12 cellular contexts compared by ENCODE assay signal in the genomic region with DNA sequence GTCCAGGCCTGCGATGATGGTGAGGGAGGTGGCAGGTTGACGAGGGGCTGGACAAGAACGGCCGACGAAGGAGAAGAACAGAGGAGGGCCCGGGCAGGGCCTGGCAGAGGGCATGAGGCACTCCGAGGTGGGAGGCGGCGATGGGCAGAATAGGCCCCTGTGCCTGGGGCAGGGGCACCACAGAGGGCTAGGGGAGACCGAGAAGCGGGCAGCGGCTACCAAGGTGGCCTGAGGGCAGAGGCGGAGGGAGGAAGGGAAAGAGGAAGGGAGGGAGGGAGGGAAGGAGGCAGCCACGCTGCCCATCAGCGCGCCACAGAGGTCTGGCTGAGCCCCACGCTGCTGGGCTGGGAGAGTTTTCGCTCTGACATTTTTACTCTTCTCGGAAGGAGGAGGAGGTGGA. TPM values are rescaled to one million over a fixed set of nuclear protein-coding genes. Genes with fewer than 3 reads are reported as not detected.
DNase-seq lines count a peak whose midpoint lies in the region; ATAC-seq and TF ChIP-seq lines count a peak whose summit lies in the region.
"Had no signal": no experiment of that assay in that cellular context is flagged by ENCODE, and none has a peak within 500 bp of the region (broad histone marks: within the 10 kb centered on the region; RNA-seq: fewer than 3 reads in every experiment).

No MANE protein-coding gene starts in this region.

- WGBS in GM23248 (ENCODE audit: low coverage in 1 of 2, low lambda C conversion rate in 2 of 2, missing lambda C conversion rate in 2 of 2), 2 experiments, result 25 to 29% methylated on average over 7 to 19 of the region's 19 CpGs

- H3K4me1 Mint-ChIP-seq in activated T-cell treated with anti-CD3 and anti-CD28 coated beads, Interleukin-2, amount 50 U/mL, for 4 hours (ENCODE audit: low read depth), result peaks cover 32% of the 10 kb centered on the region

- H4K20me1 ChIP-seq in GM23248 (ENCODE audit: insufficient read depth), result no peaks in the 10 kb centered on the region

- H3K27ac ChIP-seq in GM23248 (no peak overlapping the region), coronary artery (peak overlapping the region; percentile 86 to 93), skin epidermis (peak overlapping the region in 20 of 21 experiments; percentile 32 to 85 (median 69))

- peaks cover 15% of the 10 kb centered on the region for H3K4me1 ChIP-seq in GM23248 (ENCODE audit: insufficient read depth)

- peaks cover 15% of the 10 kb centered on the region for H3K27me3 ChIP-seq in GM23248 (replicated peaks; ENCODE audit: insufficient read depth)

- peak overlapping the region; percentile 42 for H3K9ac ChIP-seq in GM23248

- peak overlapping the region; percentile 37 for H3K4me2 ChIP-seq in GM23248 (ENCODE audit: unreplicated experiment)

- H3F3A ChIP-seq in GM23248 (ENCODE audit: insufficient read depth), result no peaks in the 10 kb centered on the region

- H3K9me2 ChIP-seq in GM23248 (ENCODE audit: insufficient read depth), result no peaks in the 10 kb centered on the region

- H3K36me3 Mint-ChIP-seq in activated T-cell treated with anti-CD3 and anti-CD28 coated beads, Interleukin-2, amount 50 U/mL, for 4 hours (ENCODE audit: insufficient read depth), result peaks cover 2% of the 10 kb centered on the region
- H3K36me3 Mint-ChIP-seq in activated naive CD4-positive, alpha-beta T cell treated with anti-CD3 and anti-CD28 coated beads, Interleukin-2, amount 50 U/mL, for 72 hours, result no peaks in the 10 kb centered on the region
- H3K36me3 Mint-ChIP-seq: natural killer cell had no signal

- DNase-seq in GM23248, result peak; percentile 26
- no peak for DNase-seq in coronary artery (ENCODE audit: low spot score)
- DNase-seq in medulla oblongata (ENCODE audit: extremely low spot score), result peak; percentile 33
- DNase-seq in activated T-cell treated with anti-CD3 and anti-CD28 coated beads, Interleukin-2, amount 50 U/mL, for 4 hours, result no peak
- DNase-seq in activated naive CD4-positive, alpha-beta T cell treated with anti-CD3 and anti-CD28 coated beads, Interleukin-2, amount 50 U/mL, for 72 hours (ENCODE audit: low spot score in 2 of 2), result no peak
- DNase-seq in NK-92 (lab: John Stamatoyannopoulos, UW; ENCODE audit: unreplicated experiment), result no peak
- DNase-seq: CD8-positive, alpha-beta memory T cell; cerebellar nuclear complex; natural killer cell; NCI-H1417 treated with DMSO at 0.1 percent for 48 hours had no signal

- H3K9me3 ChIP-seq in GM23248 (ENCODE audit: low read depth), result no peaks in the 10 kb centered on the region

- no peak for ATAC-seq in GM18520 (IDR thresholded peaks at IDR 0.05; ENCODE audit: unreplicated experiment)
- no peak for ATAC-seq in activated T-cell treated with anti-CD3 and anti-CD28 coated beads, Interleukin-2, amount 50 U/mL, for 4 hours
- ATAC-seq in activated naive CD4-positive, alpha-beta T cell treated with anti-CD3 and anti-CD28 coated beads, Interleukin-2, amount 50 U/mL, for 72 hours, result no peak

- H3K36me3 ChIP-seq in GM23248 (ENCODE audit: low read depth), result no peaks in the 10 kb centered on the region

- no peak overlapping the region for H3K4me3 Mint-ChIP-seq in activated T-cell treated with anti-CD3 and anti-CD28 coated beads, Interleukin-2, amount 50 U/mL, for 4 hours

- in situ Hi-C loops in GM23248 (cut with MboI), result loop anchor here (25.0 kb wide), 1 partner anchor 298 kb away; a partner anchor contains a TSS

- H3K79me2 ChIP-seq in GM23248 (ENCODE audit: insufficient read depth), result no peaks in the 10 kb centered on the region

- no peaks in the 10 kb centered on the region for H3K9me3 Mint-ChIP-seq in activated T-cell treated with anti-CD3 and anti-CD28 coated beads, Interleukin-2, amount 50 U/mL, for 4 hours
- H3K9me3 Mint-ChIP-seq in activated naive CD4-positive, alpha-beta T cell treated with anti-CD3 and anti-CD28 coated beads, Interleukin-2, amount 50 U/mL, for 72 hours, result no peaks in the 10 kb centered on the region
- H3K9me3 Mint-ChIP-seq: CD8-positive, alpha-beta memory T cell; natural killer cell had no signal

- H3K27me3 Mint-ChIP-seq in activated T-cell treated with anti-CD3 and anti-CD28 coated beads, Interleukin-2, amount 50 U/mL, for 4 hours (ENCODE audit: low read depth), result no peaks in the 10 kb centered on the region
- H3K27me3 Mint-ChIP-seq: CD8-positive, alpha-beta memory T cell had no signal

- H2AFZ ChIP-seq in GM23248, result peak overlapping the region; percentile 60

- H3K27ac Mint-ChIP-seq in activated naive CD4-positive, alpha-beta T cell treated with anti-CD3 and anti-CD28 coated beads, Interleukin-2, amount 50 U/mL, for 72 hours, result no peak overlapping the region

- H3K4me3 ChIP-seq in GM23248, result no peak overlapping the region
- H3K4me3 ChIP-seq in coronary artery, result peak overlapping the region; percentile 60
- H3K4me3 ChIP-seq in skin epidermis, result peak overlapping the region in 1 of 7 experiments; percentile 18

- TF ChIP-seq CTCF in coronary artery (IDR thresholded peaks at IDR 0.05), result no peak

RNA-seq across cellular contexts. Expression of a gene that starts 11.3 kb away (rescaled TPM):
- not detected in 2 replicates for total RNA-seq in GM23248 (2014; rRNA removed; shearing (Covaris generic))
- polyA plus RNA-seq in GM23248 (2016; fragmentation: Nextera tagmentation; extraction: Ambion mirVana), result 0.36 and 1.3 TPM in 2 replicates
- total RNA-seq in activated T-cell treated with anti-CD3 and anti-CD28 coated beads, Interleukin-2, amount 50 U/mL, for 4 hours, result 10 to 100 TPM; 34.6 to 71.7 (median 60.6) TPM
- 100 to 1,000 TPM; 102 to 263 TPM for total RNA-seq in activated naive CD4-positive, alpha-beta T cell treated with anti-CD3 and anti-CD28 coated beads, Interleukin-2, amount 50 U/mL, for 72 hours

RNA-seq across cellular contexts. Expression of a gene that starts 25.4 kb away (rescaled TPM):
- total RNA-seq in GM23248 (2014; rRNA removed; shearing (Covaris generic)), result not detected in 2 replicates
- polyA plus RNA-seq in GM23248 (2016; fragmentation: Nextera tagmentation; extraction: Ambion mirVana), result not detected in 2 replicates
- not detected for total RNA-seq in activated T-cell treated with anti-CD3 and anti-CD28 coated beads, Interleukin-2, amount 50 U/mL, for 4 hours
- not detected for total RNA-seq in activated naive CD4-positive, alpha-beta T cell treated with anti-CD3 and anti-CD28 coated beads, Interleukin-2, amount 50 U/mL, for 72 hours
- polyA plus RNA-seq: CD8-positive, alpha-beta memory T cell had no signal

RNA-seq across cellular contexts. Expression of a gene that starts 27.5 kb away (rescaled TPM):
- not detected in 2 replicates for total RNA-seq in GM23248 (2014; rRNA removed; shearing (Covaris generic))
- polyA plus RNA-seq in GM23248 (2016; fragmentation: Nextera tagmentation; extraction: Ambion mirVana), result not detected in 2 replicates
- total RNA-seq in activated T-cell treated with anti-CD3 and anti-CD28 coated beads, Interleukin-2, amount 50 U/mL, for 4 hours, result under 1 TPM in 2 of 3 donors, not detected in 1; 0.08 to 0.20 TPM
- under 1 TPM; 0.12 to 0.20 TPM for total RNA-seq in activated naive CD4-positive, alpha-beta T cell treated with anti-CD3 and anti-CD28 coated beads, Interleukin-2, amount 50 U/mL, for 72 hours
- total RNA-seq: CD8-positive, alpha-beta memory T cell had no signal

RNA-seq across cellular contexts. Expression of a gene that starts 29.4 kb away (rescaled TPM):
- not detected in 2 replicates for total RNA-seq in GM23248 (2014; rRNA removed; shearing (Covaris generic))
- polyA plus RNA-seq in GM23248 (2016; fragmentation: Nextera tagmentation; extraction: Ambion mirVana), result not detected in 2 replicates
- not detected for total RNA-seq in activated T-cell treated with anti-CD3 and anti-CD28 coated beads, Interleukin-2, amount 50 U/mL, for 4 hours
- not detected for total RNA-seq in activated naive CD4-positive, alpha-beta T cell treated with anti-CD3 and anti-CD28 coated beads, Interleukin-2, amount 50 U/mL, for 72 hours
- total RNA-seq: CD8-positive, alpha-beta memory T cell; natural killer cell had no signal
- polyA plus RNA-seq: CD8-positive, alpha-beta memory T cell had no signal

RNA-seq across cellular contexts. Expression of a gene that starts 55.3 kb away (rescaled TPM):
- not detected in 2 replicates for total RNA-seq in GM23248 (2014; rRNA removed; shearing (Covaris generic))
- polyA plus RNA-seq in GM23248 (2016; fragmentation: Nextera tagmentation; extraction: Ambion mirVana), result not detected in 2 replicates
- total RNA-seq in activated T-cell treated with anti-CD3 and anti-CD28 coated beads, Interleukin-2, amount 50 U/mL, for 4 hours, result not detected
- 10 to 100 TPM; 10.3 to 12.9 TPM for total RNA-seq in activated naive CD4-positive, alpha-beta T cell treated with anti-CD3 and anti-CD28 coated beads, Interleukin-2, amount 50 U/mL, for 72 hours
- polyA plus RNA-seq: CD8-positive, alpha-beta memory T cell had no signal

Comparison
In these comparisons a context has a peak if more than half of its experiments do, and no peak if none do; other contexts are left out.
1. DNase-seq: peak in GM23248 (single experiment) and medulla oblongata (single experiment); none in coronary artery (single experiment), activated T-cell treated with anti-CD3 and anti-CD28 coated beads, Interleukin-2, amount 50 U/mL, for 4 hours (single experiment), activated naive CD4-positive, alpha-beta T cell treated with anti-CD3 and anti-CD28 coated beads, Interleukin-2, amount 50 U/mL, for 72 hours (0 of 2) and NK-92 (single experiment).
2. RNA of a gene that starts 11.3 kb away (total RNA-seq): 102 to 263 TPM in activated naive CD4-positive, alpha-beta T cell treated with anti-CD3 and anti-CD28 coated beads, Interleukin-2, amount 50 U/mL, for 72 hours and 34.6 to 71.7 TPM in activated T-cell treated with anti-CD3 and anti-CD28 coated beads, Interleukin-2, amount 50 U/mL, for 4 hours; not detected in GM23248; every median in the first group is over 10 times any median in the second.